7 cellular contexts compared by ENCODE assay signal in genomic region chr1:102933362-102933761, GRCh38.
DNase-seq lines count a peak whose midpoint lies in the region; ATAC-seq and TF ChIP-seq lines count a peak whose summit lies in the region.
"Not testable (repeated sequence)": the region's sequence is repeated elsewhere in the genome, so short reads cannot be mapped to it uniquely, and the experiment has no call there.

No MANE protein-coding gene starts in this region.

- not testable (repeated sequence) for H3K23ac ChIP-seq in H9 (ENCODE audit: insufficient read length, low read depth, low read length); mesendoderm (ENCODE audit: low read length)

- H3F3A ChIP-seq in PC-9 (ENCODE audit: insufficient read depth, low read depth) = not testable (repeated sequence)

- H3K9me3 Mint-ChIP-seq in H9 = not testable (repeated sequence)
- peaks cover 13% of the 10 kb centered on the region for H3K9me3 Mint-ChIP-seq in WTC11

- CTCF ChIA-PET in PC-9 (lab: Charles Lee) = not testable (repeated sequence)
- CTCF ChIA-PET in WTC11 (lab: Charles Lee) = interaction anchor here (0.6 to 0.8 kb wide), 3 partner anchors 13 to 383 kb away, joined by 3 read pairs; no protein-coding TSS in a partner anchor

- not testable (repeated sequence) for ATAC-seq in WTC11

- not testable (repeated sequence) for H3K36me3 ChIP-seq in PC-9 (ENCODE audit: low read depth); mesendoderm (ENCODE audit: control insufficient read depth, insufficient read depth, low read length)

- H3K27me3 Mint-ChIP-seq in H9 (ENCODE audit: low read depth); WTC11 (ENCODE audit: low read depth): not testable (repeated sequence)

- H4K5ac ChIP-seq in H9 (ENCODE audit: insufficient read length, low read depth, low read length); mesendoderm (ENCODE audit: low read length): not testable (repeated sequence)

- not testable (repeated sequence) for H3K23me2 ChIP-seq in H9 (ENCODE audit: insufficient read length, low read depth, low read length, poor library complexity, severe bottlenecking)

- not testable (repeated sequence) for H3K18ac ChIP-seq in H9 (ENCODE audit: insufficient read length, low read depth, low read length); mesendoderm (ENCODE audit: low read length)

- not testable (repeated sequence) for H3K4me1 ChIP-seq in H9 (ENCODE audit: insufficient read depth, low read length); PC-9 (replicated peaks; ENCODE audit: insufficient read depth); mesendoderm (ENCODE audit: control insufficient read depth, low read depth, low read length)

- not testable (repeated sequence) for H2BK120ac ChIP-seq in H9 (ENCODE audit: low read depth, low read length, poor library complexity, severe bottlenecking); mesendoderm (ENCODE audit: low read depth, low read length)

- not testable (repeated sequence) for H3K79me2 ChIP-seq in H9 (ENCODE audit: insufficient read depth, low read length); PC-9 (ENCODE audit: low read depth); mesendoderm (ENCODE audit: control insufficient read depth, insufficient read depth, low read length)

- peak; percentile 11; the same call in 1 of the 3 replicates for TF ChIP-seq CTCF in H9 (conservative IDR thresholded peaks at IDR 0.05)
- TF ChIP-seq CTCF in PC-9 (conservative IDR thresholded peaks at IDR 0.05); WTC11 (IDR thresholded peaks at IDR 0.05): not testable (repeated sequence)

- not testable (repeated sequence) for H3K27ac ChIP-seq in H9 (ENCODE audit: insufficient read length, low read depth, low read length); PC-9; mesendoderm (ENCODE audit: low read depth, low read length)

- not testable (repeated sequence) for H2BK5ac ChIP-seq in H9 (ENCODE audit: insufficient read length, low read length); mesendoderm (ENCODE audit: low read length)

- not testable (repeated sequence) for H3T11ph ChIP-seq in H9 (ENCODE audit: low read length)

- H3K9me3 ChIP-seq in H9 (ENCODE audit: control insufficient read depth, low read depth, low read length); PC-9 (ENCODE audit: insufficient read depth, low read depth): not testable (repeated sequence)

- H2AK5ac ChIP-seq in H9 (ENCODE audit: insufficient read length, low read length); mesendoderm (ENCODE audit: low read length): not testable (repeated sequence)

- H2AFZ ChIP-seq in H9 (ENCODE audit: low read length) = not testable (repeated sequence)
- peak overlapping the region; percentile 87 for H2AFZ ChIP-seq in PC-9

- H2BK12ac ChIP-seq in H9 (ENCODE audit: insufficient read length, low read depth, low read length) = not testable (repeated sequence)

- not testable (repeated sequence) for H3K27me3 ChIP-seq in H9 (ENCODE audit: insufficient read depth, low read length); PC-9 (ENCODE audit: insufficient read depth, low read depth); mesendoderm (ENCODE audit: insufficient read depth, low read length, poor library complexity)

- intact Hi-C loops in PC-9 (cut with micrococcal nuclease; ENCODE audit: unreplicated experiment) = not testable (repeated sequence)

- POLR2A ChIA-PET in PC-9 (lab: Charles Lee; ENCODE audit: unreplicated experiment); WTC11 (lab: Charles Lee): not testable (repeated sequence)

- H4K91ac ChIP-seq in H9 (ENCODE audit: insufficient read length, low read depth, low read length) = not testable (repeated sequence)

- peaks cover 10 to 12% of the 10 kb centered on the region in 2 experiments for H3K4me1 Mint-ChIP-seq in H9
- peaks cover 15% of the 10 kb centered on the region for H3K4me1 Mint-ChIP-seq in WTC11

- not testable (repeated sequence) for H3K4me3 Mint-ChIP-seq in H9
- H3K4me3 Mint-ChIP-seq in WTC11 = peak overlapping the region; percentile 26

- not testable (repeated sequence) for H2BK15ac ChIP-seq in H9 (ENCODE audit: low read depth, low read length); mesendoderm (replicated peaks; ENCODE audit: low read depth)

- not testable (repeated sequence) for H3K56ac ChIP-seq in H9 (ENCODE audit: insufficient read length, low read depth, low read length); mesendoderm (ENCODE audit: low read length)

- not testable (repeated sequence) for H3K9ac ChIP-seq in H9 (ENCODE audit: extremely low read depth, insufficient read length, low read length); mesendoderm (ENCODE audit: low read length)

- not testable (repeated sequence) for H3K9me2 ChIP-seq in PC-9 (ENCODE audit: insufficient read depth)

- H3K36me3 Mint-ChIP-seq in H9 (ENCODE audit: insufficient read depth in 1 of 3, low read depth in 3 of 3) (peaks cover 13 to 16% (median 13%) of the 10 kb centered on the region in 3 experiments), WTC11 (peaks cover 21% of the 10 kb centered on the region)

- H3K14ac ChIP-seq in H9 (ENCODE audit: insufficient read depth, low read length) = not testable (repeated sequence)

- WGBS in H9 (ENCODE audit: extremely low coverage, insufficient read length, low lambda C conversion rate) = no CpG with 5 or more reads among the region's 9 CpGs
- WGBS in mesendoderm (ENCODE audit: extremely low coverage, insufficient coverage, low lambda C conversion rate) = no CpG with 5 or more reads among the region's 9 CpGs

- H4K20me1 ChIP-seq in H9 (ENCODE audit: control insufficient read depth, insufficient read depth, insufficient read length); PC-9 (ENCODE audit: insufficient read depth): not testable (repeated sequence)

- not testable (repeated sequence) for H3K4me2 ChIP-seq in H9 (ENCODE audit: insufficient read depth, insufficient read length, low read length); mesendoderm (ENCODE audit: low read length)
- H3K4me2 ChIP-seq in PC-9 = peak overlapping the region; percentile 68

- peak; percentile 45 for DNase-seq in DMS53 treated with DMSO at 0.1 percent for 48 hours (lab: John Stamatoyannopoulos, UW; ENCODE audit: unreplicated experiment)
- DNase-seq in H9 = peak; percentile 66
- DNase-seq in NCI-H1105 treated with DMSO at 0.1 percent for 48 hours (lab: John Stamatoyannopoulos, UW) = peak; percentile 26
- peak; percentile 75 for DNase-seq in NCI-H748 (lab: John Stamatoyannopoulos, UW; ENCODE audit: unreplicated experiment)
- peak in 1 of 2 experiments; percentile 52 for DNase-seq in PC-9
- peak; percentile 28 for DNase-seq in WTC11 (ENCODE audit: low spot score)
- DNase-seq in mesendoderm = peak; percentile 12

- TSS peak; percentile 70 for BruUV-seq in PC-9 (replicated peaks; lab: Mats Ljungman, UMichigan)

- not testable (repeated sequence) for H3K79me1 ChIP-seq in H9 (ENCODE audit: insufficient read depth, low read depth, low read length, poor library complexity, severe bottlenecking); mesendoderm (ENCODE audit: low read length)

- not testable (repeated sequence) for H3K4ac ChIP-seq in H9 (ENCODE audit: low read depth, low read length); mesendoderm (ENCODE audit: low read depth, low read length)

- 0 out of 7 replicates have a peak overlapping the region, but pooled peaks of 1 of the 3 experiments have one; percentile 68 for H3K27ac Mint-ChIP-seq in H9
- 0 out of 2 replicates have a peak overlapping the region, but pooled peaks have one; percentile 73 for H3K27ac Mint-ChIP-seq in WTC11

- H3K4me3 ChIP-seq in PC-9 = peak overlapping the region; percentile 53
- not testable (repeated sequence) for H3K4me3 ChIP-seq in mesendoderm (ENCODE audit: low read length)

- not testable (repeated sequence) for H4K8ac ChIP-seq in H9 (replicated peaks; ENCODE audit: insufficient read length, low read depth, low read length); mesendoderm (ENCODE audit: low read depth, low read length)

- H2BK20ac ChIP-seq in H9 (ENCODE audit: low read depth, low read length, poor library complexity, severe bottlenecking) = not testable (repeated sequence)
